Comparison of ENCODE assay signal across 11 cellular contexts in genomic region chr4:55736605-55737183, GRCh38.
DNase-seq lines count a peak whose midpoint lies in the region; ATAC-seq and TF ChIP-seq lines count a peak whose summit lies in the region.
"Had no signal": no experiment of that assay in that cellular context is flagged by ENCODE, and none has a peak within 500 bp of the region (broad histone marks: within the 10 kb centered on the region; RNA-seq: fewer than 3 reads in every experiment).

No MANE protein-coding gene starts in this region.

- no peaks in the 10 kb centered on the region for H3K9me3 Mint-ChIP-seq in T-cell
- H3K9me3 Mint-ChIP-seq: T-helper 1 cell treated with Interleukin-12 subunit alpha and Interleukin-12 subunit beta and Interleukin-4 antibody, amounts not matched to agents 30 μg/mL and 1 μg/mL, for 36 hours had no signal

- no peak for ATAC-seq in Panc1
- ATAC-seq in GM19035 (IDR thresholded peaks at IDR 0.05; ENCODE audit: unreplicated experiment), result no peak
- no peak for ATAC-seq in T-cell (replicated peaks in 1 of 4)
- no peak for ATAC-seq in HG03097 (IDR thresholded peaks at IDR 0.05; ENCODE audit: low FRiP score, unreplicated experiment)

- CTCF ChIA-PET in Panc1 (lab: Charles Lee) (no interaction called here), T-cell (lab: Charles Lee) (interaction anchor here (0.5 to 1.4 kb wide), 5 partner anchors 9 to 424 kb away, joined by 3 to 5 read pairs (median 4); no protein-coding TSS in a partner anchor)

- POLR2A ChIA-PET in Panc1 (lab: Charles Lee) (no interaction called here), T-cell (lab: Charles Lee) (no interaction called here)

- no peaks in the 10 kb centered on the region for H3K27me3 ChIP-seq in Panc1 (ENCODE audit: control insufficient read depth, insufficient read depth, low read length)

- TF ChIP-seq CTCF in 22Rv1 (IDR thresholded peaks at IDR 0.05), result peak; percentile 69
- TF ChIP-seq CTCF in GM10266 (IDR thresholded peaks at IDR 0.05; ENCODE audit: control insufficient read depth, insufficient read depth, low read depth, missing control alignments), result peak; percentile 19
- peak; percentile 39; the same call in 1 of the 2 replicates for TF ChIP-seq CTCF in Panc1 (IDR thresholded peaks at IDR 0.05)
- peak; percentile 23 for TF ChIP-seq CTCF in fibroblast of pulmonary artery (IDR thresholded peaks at IDR 0.05; ENCODE audit: low read length, missing control alignments)

- H3K27ac ChIP-seq in 22Rv1, result no peak overlapping the region
- H3K27ac ChIP-seq in Panc1 (ENCODE audit: low read length), result no peak overlapping the region
- H3K27ac ChIP-seq: coronary artery, prostate gland had no signal

- H3K4me3 ChIP-seq in Panc1 (ENCODE audit: low read depth in 2 of 2, low read length in 2 of 2) (no peak overlapping the region), fibroblast of pulmonary artery (replicated peaks; ENCODE audit: low read depth, low read length) (no peak overlapping the region)
- H3K4me3 ChIP-seq: coronary artery, prostate gland had no signal

- H3K27ac Mint-ChIP-seq in T-cell, result no peak overlapping the region
- H3K27ac Mint-ChIP-seq: T-helper 1 cell treated with Interleukin-12 subunit alpha and Interleukin-12 subunit beta and Interleukin-4 antibody, amounts not matched to agents 30 μg/mL and 1 μg/mL, for 36 hours had no signal

- DNase-seq in GM10266 (ENCODE audit: extremely low spot score) (peak; percentile 20), Panc1 (ENCODE audit: low read depth, low spot score) (no peak), fibroblast of pulmonary artery (ENCODE audit: low read depth) (peak; percentile 32), T-cell (no peak), NCI-H774 (lab: John Stamatoyannopoulos, UW) (no peak)

- no peaks in the 10 kb centered on the region for H3K4me1 Mint-ChIP-seq in T-cell

- H3K9me3 ChIP-seq in Panc1 (ENCODE audit: control insufficient read depth, insufficient read depth, low read depth, low read length), result no peaks in the 10 kb centered on the region
- H3K9me3 ChIP-seq: prostate gland had no signal

- peaks cover 40 to 59% of the 10 kb centered on the region in 2 donors for H3K27me3 Mint-ChIP-seq in T-cell

- in situ Hi-C loops in Panc1 (cut with HindIII; ENCODE audit: low pct_unique_long_range_greater_than_20kb, low sequenced_read_pairs), result no loop called here

- no peaks in the 10 kb centered on the region for H3K36me3 Mint-ChIP-seq in T-cell

- intact Hi-C loops in Panc1 (cut with micrococcal nuclease; ENCODE audit: unreplicated experiment), result loop anchor here (10.0 kb wide), 1 partner anchor 292 kb away; no protein-coding TSS in a partner anchor

- H3K4me3 Mint-ChIP-seq in T-cell, result no peak overlapping the region
- H3K4me3 Mint-ChIP-seq: T-helper 1 cell treated with Interleukin-12 subunit alpha and Interleukin-12 subunit beta and Interleukin-4 antibody, amounts not matched to agents 30 μg/mL and 1 μg/mL, for 36 hours had no signal

- H3K4me1 ChIP-seq in Panc1 (ENCODE audit: control insufficient read depth, insufficient read depth, low read length), result no peaks in the 10 kb centered on the region
- H3K4me1 ChIP-seq: prostate gland had no signal

- H3K36me3 ChIP-seq in Panc1 (ENCODE audit: control insufficient read depth, insufficient read depth, low read length), result no peaks in the 10 kb centered on the region
- H3K36me3 ChIP-seq: prostate gland had no signal

- BruUV-seq in Panc1 (replicated peaks; lab: Mats Ljungman, UMichigan), result no TSS peak

Comparison
In these comparisons a context has a peak if more than half of its experiments do, and no peak if none do; other contexts are left out.
1. CTCF ChIP-seq: peak in every context shown above with its lines; median percentile 69 in 22Rv1; 39 in Panc1; 23 in fibroblast of pulmonary artery; 19 in GM10266.
2. DNase-seq: peak in GM10266 (single experiment) and fibroblast of pulmonary artery (single experiment); none in Panc1 (single experiment), T-cell (0 of 34) and NCI-H774 (single experiment).